Comparison of ENCODE assay signal across 8 cellular contexts in the genomic region with DNA sequence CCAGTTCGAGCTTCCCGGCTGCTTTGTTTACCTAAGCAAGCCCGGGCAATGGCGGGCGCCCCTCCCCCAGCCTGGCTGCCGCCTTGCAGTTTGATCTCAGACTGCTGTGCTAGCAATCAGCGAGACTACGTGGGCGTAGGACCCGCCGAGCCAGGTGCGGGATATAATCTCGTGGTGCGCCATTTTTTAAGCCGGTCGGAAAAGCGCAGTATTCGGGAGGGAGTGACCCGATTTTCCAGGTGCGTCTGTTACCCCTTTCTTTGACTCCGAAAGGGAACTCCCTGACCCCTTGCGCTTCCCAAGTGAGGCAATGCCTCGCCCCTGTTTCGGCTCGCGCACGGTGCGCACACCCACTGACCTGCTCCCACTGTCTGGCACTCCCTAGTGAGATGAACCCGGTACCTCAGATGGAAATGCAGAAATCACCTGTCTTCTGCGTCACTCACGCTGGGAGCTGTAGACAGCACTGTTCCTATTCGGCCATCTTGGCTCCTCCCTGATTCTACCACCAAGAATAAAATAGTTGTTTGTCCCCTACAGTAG.
A peak's percentile ranks its signal among the peaks of the same experiment; 100 is the strongest.
DNase-seq lines count a peak whose midpoint lies in the region; ATAC-seq and TF ChIP-seq lines count a peak whose summit lies in the region.
"Not testable (repeated sequence)": the region's sequence is repeated elsewhere in the genome, so short reads cannot be mapped to it uniquely, and the experiment has no call there.

No MANE protein-coding gene starts in this region.

- peaks cover 18% of the 10 kb centered on the region for H3K79me2 ChIP-seq in GM23338 (replicated peaks; ENCODE audit: insufficient read depth)

- not testable (repeated sequence) for H3K36me3 ChIP-seq in GM23338 (ENCODE audit: insufficient read depth)

- H3K27me3 ChIP-seq in GM23338 (ENCODE audit: insufficient read depth) = not testable (repeated sequence)

- not testable (repeated sequence) for H3F3A ChIP-seq in GM23338 (replicated peaks; ENCODE audit: low read depth)

- TF ChIP-seq CTCF in GM23338 (conservative IDR thresholded peaks at IDR 0.05; ENCODE audit: low read depth in 2 of 2); chondrocyte (IDR thresholded peaks at IDR 0.05); nephron (IDR thresholded peaks at IDR 0.05; ENCODE audit: unreplicated experiment in 3 of 3); type B pancreatic cell (conservative IDR thresholded peaks at IDR 0.05): not testable (repeated sequence)

- H3K9me3 Mint-ChIP-seq in GM23338; chondrocyte (ENCODE audit: low read depth); nephron; type B pancreatic cell: not testable (repeated sequence)

- H3K27ac Mint-ChIP-seq in GM23338 (peak overlapping the region; percentile 94), chondrocyte (ENCODE audit: unreplicated experiment) (peak overlapping the region; percentile 5), nephron (peak overlapping the region; percentile 64 to 87 (median 84)), type B pancreatic cell (peak overlapping the region; percentile 95)

- peak overlapping the region; percentile 27; the same call in 1 of the 2 replicates for H3K27ac ChIP-seq in GM23338 (ENCODE audit: low read depth)

- not testable (repeated sequence) for H3K4me1 Mint-ChIP-seq in GM23338; chondrocyte (ENCODE audit: low read depth); nephron; type B pancreatic cell (ENCODE audit: unreplicated experiment)

- peak overlapping the region; percentile 63 for H3K4me2 ChIP-seq in GM23338

- not testable (repeated sequence) for H4K20me1 ChIP-seq in GM23338 (replicated peaks; ENCODE audit: insufficient read depth)

- peak overlapping the region; percentile 56; the same call in 1 of the 2 replicates for H2AFZ ChIP-seq in GM23338

- H3K36me3 Mint-ChIP-seq in GM23338 (ENCODE audit: low read depth); chondrocyte (ENCODE audit: low read depth); nephron (ENCODE audit: low read depth); type B pancreatic cell: not testable (repeated sequence)

- not testable (repeated sequence) for DNase-seq in GM23338 (ENCODE audit: low spot score); type B pancreatic cell (ENCODE audit: extremely low spot score, unreplicated experiment)
- peak; percentile 23 for DNase-seq in NCI-H2171 (lab: John Stamatoyannopoulos, UW)
- DNase-seq in OCI-M1 (lab: John Stamatoyannopoulos, UW) = peak; percentile 19
- peak; percentile 43 for DNase-seq in chondrocyte (ENCODE audit: low spot score)
- DNase-seq in head of caudate nucleus = peak in 34 of 42 donors; percentile 1 to 46 (median 16)

- H3K9me2 ChIP-seq in GM23338 (ENCODE audit: insufficient read depth) = not testable (repeated sequence)

- not testable (repeated sequence) for H3K9me3 ChIP-seq in iPS-18c (ENCODE audit: control insufficient read depth, insufficient read depth, low read length)

- ATAC-seq in GM23338 = not testable (repeated sequence)

- not testable (repeated sequence) for H3K4me1 ChIP-seq in GM23338 (ENCODE audit: insufficient read depth)

- H3K4me3 Mint-ChIP-seq in GM23338 (peak overlapping the region; percentile 78), chondrocyte (ENCODE audit: unreplicated experiment) (peak overlapping the region; percentile 69), nephron (peak overlapping the region; percentile 75 to 84 (median 82)), type B pancreatic cell (peak overlapping the region; percentile 85)

- not testable (repeated sequence) for H3K27me3 Mint-ChIP-seq in GM23338 (ENCODE audit: insufficient read depth, low read depth, poor library complexity); chondrocyte (ENCODE audit: low read depth); nephron (ENCODE audit: low read depth); type B pancreatic cell

- H3K4me3 ChIP-seq in GM23338 = peak overlapping the region; percentile 53
- peak overlapping the region; percentile 32 for H3K4me3 ChIP-seq in iPS-18c (ENCODE audit: insufficient read depth, low read depth, low read length)

- intact Hi-C loops in head of caudate nucleus (cut with DNase I) = not testable (repeated sequence)

Comparison
In these comparisons a context has a peak if more than half of its experiments do, and no peak if none do; other contexts are left out.
1. H3K27ac Mint-ChIP-seq: peak in every context shown above with its lines; median percentile 95 in type B pancreatic cell; 94 in GM23338; 84 in nephron; 5 in chondrocyte.